Comparison of ENCODE assay signal across 11 cellular contexts in the genomic region with DNA sequence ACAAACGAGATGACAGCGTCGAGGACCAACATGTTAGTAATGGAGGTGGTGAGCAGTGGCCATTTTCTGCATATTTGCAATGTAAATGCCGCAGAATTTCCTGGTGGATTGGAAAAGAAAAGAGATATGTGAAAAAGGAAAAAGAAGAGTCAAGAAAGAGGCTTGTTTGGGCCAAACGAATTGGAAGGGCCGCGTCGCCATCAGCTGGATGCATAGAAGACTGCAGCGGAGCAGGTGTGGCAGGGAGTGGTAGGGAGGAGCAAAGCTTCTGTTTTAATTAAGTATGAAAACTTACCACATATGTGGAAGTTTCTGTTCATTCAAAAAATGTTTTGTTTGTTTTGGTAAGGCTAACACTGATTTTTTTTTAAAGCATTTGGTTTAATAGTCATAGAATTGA.
DNase-seq lines count a peak whose midpoint lies in the region; ATAC-seq and TF ChIP-seq lines count a peak whose summit lies in the region.
"Had no signal": no experiment of that assay in that cellular context is flagged by ENCODE, and none has a peak within 500 bp of the region (broad histone marks: within the 10 kb centered on the region; RNA-seq: fewer than 3 reads in every experiment).

No MANE protein-coding gene starts in this region.

- TF ChIP-seq CTCF in fibroblast of villous mesenchyme (IDR thresholded peaks at IDR 0.05; ENCODE audit: insufficient read depth, low read depth, low read length) = peak; percentile 53

- H3K27ac Mint-ChIP-seq in activated T-helper 17 cell treated with anti-CD3 and anti-CD28 coated beads, Interleukin-2, amount 50 U/mL, for 72 hours = no peak overlapping the region
- H3K27ac Mint-ChIP-seq: memory B cell had no signal

- CTCF ChIA-PET in HEK293T (lab: Yijun Ruan, JAX) = interaction anchor here (0.7 kb wide), 1 partner anchor 310 kb away, joined by 4 read pairs; no protein-coding TSS in a partner anchor

- H3K9me3 Mint-ChIP-seq in activated T-helper 17 cell treated with anti-CD3 and anti-CD28 coated beads, Interleukin-2, amount 50 U/mL, for 72 hours = peaks cover 5% of the 10 kb centered on the region

- peak; percentile 13 for DNase-seq in AG08395 (ENCODE audit: low spot score)
- DNase-seq in HEK293T (ENCODE audit: extremely low spot score) = peak; percentile 21
- peak; percentile 48 for DNase-seq in RPMI7951 (ENCODE audit: low read depth)
- peak; percentile 44 for DNase-seq in fibroblast of villous mesenchyme (ENCODE audit: low read depth)
- no peak for DNase-seq in hippocampal formation (lab: John Stamatoyannopoulos, UW)
- DNase-seq in NK-92 treated with Interleukin-12 subunit alpha and Interleukin-12 subunit beta, amount 100 ng/mL, for 24 hours (lab: John Stamatoyannopoulos, UW) = no peak
- DNase-seq: stimulated activated CD4-positive, alpha-beta T cell treated with anti-CD3 and anti-CD28 coated beads, Interleukin-4, amount 100 ng/mL, for 1 hour had no signal

- H3K4me1 Mint-ChIP-seq in activated T-helper 17 cell treated with anti-CD3 and anti-CD28 coated beads, Interleukin-2, amount 50 U/mL, for 72 hours = no peaks in the 10 kb centered on the region
- H3K4me1 Mint-ChIP-seq: memory B cell had no signal

- POLR2A ChIA-PET in HEK293T (lab: Yijun Ruan, JAX) = no interaction called here

- no peaks in the 10 kb centered on the region for H3K27me3 Mint-ChIP-seq in activated T-helper 17 cell treated with anti-CD3 and anti-CD28 coated beads, Interleukin-2, amount 50 U/mL, for 72 hours
- H3K27me3 Mint-ChIP-seq: memory B cell had no signal

- H3K4me3 Mint-ChIP-seq in activated T-helper 17 cell treated with anti-CD3 and anti-CD28 coated beads, Interleukin-2, amount 50 U/mL, for 72 hours = no peak overlapping the region
- H3K4me3 Mint-ChIP-seq: memory B cell had no signal

- H3K4me3 ChIP-seq in fibroblast of villous mesenchyme (ENCODE audit: low read depth, low read length) = no peak overlapping the region

- H3K36me3 Mint-ChIP-seq in activated T-helper 17 cell treated with anti-CD3 and anti-CD28 coated beads, Interleukin-2, amount 50 U/mL, for 72 hours (ENCODE audit: low read depth) = no peaks in the 10 kb centered on the region
- H3K36me3 Mint-ChIP-seq: memory B cell had no signal

- no peak for ATAC-seq in activated T-helper 17 cell treated with anti-CD3 and anti-CD28 coated beads, Interleukin-2, amount 50 U/mL, for 72 hours (replicated peaks)
- ATAC-seq in HG03045 (IDR thresholded peaks at IDR 0.05; ENCODE audit: unreplicated experiment) = no peak
- ATAC-seq: HepG2 had no signal

TF ChIP-seq in HEK293T, 16 proteins besides CTCF, POLR2A, EP300 and RAD21:
- TF ChIP-seq HDGF (IDR thresholded peaks at IDR 0.05; ENCODE audit: borderline replicate concordance) (no peak), LEF1 (IDR thresholded peaks at IDR 0.05; ENCODE audit: borderline replicate concordance) (no peak), SP1 (IDR thresholded peaks at IDR 0.05) (no peak), SUZ12 (IDR thresholded peaks at IDR 0.05) (no peak), FOXA1 (IDR thresholded peaks at IDR 0.05) (no peak), TARDBP (IDR thresholded peaks at IDR 0.05) (no peak), ARNT (IDR thresholded peaks at IDR 0.05) (no peak), NFRKB (IDR thresholded peaks at IDR 0.05) (no peak), CTBP1 (IDR thresholded peaks at IDR 0.05; ENCODE audit: borderline replicate concordance) (no peak)
- TF ChIP-seq, protein P1, sequence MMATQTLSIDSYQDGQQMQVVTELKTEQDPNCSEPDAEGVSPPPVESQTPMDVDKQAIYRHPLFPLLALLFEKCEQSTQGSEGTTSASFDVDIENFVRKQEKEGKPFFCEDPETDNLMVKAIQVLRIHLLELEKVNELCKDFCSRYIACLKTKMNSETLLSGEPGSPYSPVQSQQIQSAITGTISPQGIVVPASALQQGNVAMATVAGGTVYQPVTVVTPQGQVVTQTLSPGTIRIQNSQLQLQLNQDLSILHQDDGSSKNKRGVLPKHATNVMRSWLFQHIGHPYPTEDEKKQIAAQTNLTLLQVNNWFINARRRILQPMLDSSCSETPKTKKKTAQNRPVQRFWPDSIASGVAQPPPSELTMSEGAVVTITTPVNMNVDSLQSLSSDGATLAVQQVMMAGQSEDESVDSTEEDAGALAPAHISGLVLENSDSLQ (IDR thresholded peaks at IDR 0.05) = no peak
TF ChIP-seq in HEK293T: peak in this region for 0.

Comparison
In these comparisons a context has a peak if more than half of its experiments do, and no peak if none do; other contexts are left out.
1. DNase-seq: peak in AG08395 (single experiment), HEK293T (single experiment), RPMI7951 (single experiment) and fibroblast of villous mesenchyme (single experiment); none in hippocampal formation (0 of 2) and NK-92 treated with Interleukin-12 subunit alpha and Interleukin-12 subunit beta, amount 100 ng/mL, for 24 hours (single experiment).